14 cellular contexts compared by ENCODE assay signal in the genomic region with DNA sequence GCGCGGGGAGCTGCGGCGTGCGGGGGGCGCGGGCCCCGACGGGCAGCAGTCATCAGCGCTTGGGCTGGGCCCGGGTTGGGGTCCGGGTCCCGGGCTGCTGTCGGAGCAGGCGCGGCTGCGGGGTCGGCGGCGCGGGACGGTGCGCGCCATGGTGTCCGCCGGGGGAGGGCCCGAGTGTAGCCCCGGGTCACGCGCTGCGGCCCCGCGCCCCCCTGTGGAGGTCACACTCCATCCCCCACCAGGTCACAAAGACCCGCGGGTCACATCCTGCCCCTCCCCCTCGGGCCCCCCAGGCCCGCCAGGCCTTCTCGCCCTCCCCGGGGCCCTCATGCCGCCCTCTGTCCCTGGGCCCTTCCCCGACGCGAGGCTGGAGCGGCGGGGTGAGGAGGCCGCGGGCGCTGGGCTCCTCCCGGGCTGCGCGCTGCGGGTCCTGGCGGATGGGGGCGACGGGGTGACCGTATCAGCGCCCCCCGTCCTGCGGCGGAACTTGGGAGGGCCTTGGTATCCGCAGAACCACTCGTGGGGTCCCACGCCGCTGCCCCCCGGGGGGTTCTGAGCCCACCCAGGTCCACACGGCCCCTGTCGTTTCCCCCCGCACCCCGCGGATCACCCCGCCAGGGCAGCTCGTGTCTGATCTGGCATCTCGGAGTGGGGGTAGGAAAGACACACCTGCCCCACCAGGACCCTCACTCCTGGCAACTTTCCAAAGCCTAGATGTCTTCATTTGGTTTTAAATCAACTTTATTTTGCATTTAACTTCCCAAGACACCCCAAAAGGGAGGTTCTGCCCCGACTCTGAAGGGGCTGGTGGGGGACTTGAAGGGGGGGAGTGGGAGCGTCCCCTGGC. TPM values are rescaled to one million over a fixed set of nuclear protein-coding genes. Genes with fewer than 3 reads are reported as not detected.
DNase-seq lines count a peak whose midpoint lies in the region; TF ChIP-seq lines count a peak whose summit lies in the region.
"Had no signal": no experiment of that assay in that cellular context is flagged by ENCODE, and none has a peak within 500 bp of the region (broad histone marks: within the 10 kb centered on the region; RNA-seq: fewer than 3 reads in every experiment).

No MANE protein-coding gene starts in this region.

- no peak overlapping the region for H4K5ac ChIP-seq in mesendoderm (ENCODE audit: low read length)

- H3K56ac ChIP-seq in mesendoderm (ENCODE audit: low read length): peak overlapping the region; percentile 79

- H4K8ac ChIP-seq in mesendoderm (ENCODE audit: low read depth, low read length): no peak overlapping the region

- no peak overlapping the region for H3K4ac ChIP-seq in mesendoderm (ENCODE audit: low read depth, low read length)

- H3K4me3 ChIP-seq in KMS-11 (IDR thresholded peaks at IDR 0.05; ENCODE audit: insufficient read depth, low read depth, low read length) (no peak overlapping the region), mesendoderm (ENCODE audit: low read length) (no peak overlapping the region), stomach smooth muscle (ENCODE audit: low read length in 2 of 2) (peak overlapping the region; percentile 29 to 40)

- no peaks in the 10 kb centered on the region for H3K79me2 ChIP-seq in KMS-11 (ENCODE audit: insufficient read depth, low read depth)
- H3K79me2 ChIP-seq in mesendoderm (ENCODE audit: control insufficient read depth, insufficient read depth, low read length): no peaks in the 10 kb centered on the region

- DNase-seq in chondrocyte (ENCODE audit: low spot score): no peak
- no peak for DNase-seq in mesendoderm
- DNase-seq in GM13976 (ENCODE audit: low spot score): no peak
- no peak for DNase-seq in midbrain (lab: John Stamatoyannopoulos, UW)
- no peak for DNase-seq in activated naive CD4-positive, alpha-beta T cell treated with Interleukin-2 at 50 U/mL for 16 hours
- DNase-seq: CD4-positive, alpha-beta T cell; stimulated activated CD4-positive, alpha-beta T cell treated with anti-CD3 and anti-CD28 coated beads, Interleukin-4, amount 100 ng/mL, for 24 hours; stimulated activated naive B cell treated with anti-CD40 and anti-IgM and Interleukin-4, amounts not matched to agents 10 μg/mL and 1 μg/mL and 100 μg/mL, for 72 hours; T1000 had no signal

- H3K4me2 ChIP-seq in KMS-11 (peak overlapping the region; percentile 33; the same call in 1 of the 2 replicates), mesendoderm (ENCODE audit: low read length) (peak overlapping the region; percentile 61)

- H3K36me3 Mint-ChIP-seq in chondrocyte (ENCODE audit: low read depth): peaks cover 4% of the 10 kb centered on the region

- H4K20me1 ChIP-seq in KMS-11 (ENCODE audit: insufficient read depth): no peaks in the 10 kb centered on the region

- no peak overlapping the region for H3K27ac Mint-ChIP-seq in chondrocyte (ENCODE audit: unreplicated experiment)
- H3K27ac Mint-ChIP-seq: CD4-positive, alpha-beta T cell had no signal

- peaks cover 0 to 6% of the 10 kb centered on the region in 2 donors for H3K9me3 ChIP-seq in stomach smooth muscle (ENCODE audit: control insufficient read depth in 2 of 2, low read length in 2 of 2)

- peak overlapping the region; percentile 65 for H3K18ac ChIP-seq in mesendoderm (ENCODE audit: low read length)

- no peaks in the 10 kb centered on the region for H3K79me1 ChIP-seq in mesendoderm (ENCODE audit: low read length)

- no peaks in the 10 kb centered on the region for H3K36me3 ChIP-seq in KMS-11 (ENCODE audit: insufficient read depth)
- no peaks in the 10 kb centered on the region for H3K36me3 ChIP-seq in mesendoderm (ENCODE audit: control insufficient read depth, insufficient read depth, low read length)
- H3K36me3 ChIP-seq in stomach smooth muscle (ENCODE audit: control insufficient read depth in 2 of 2, insufficient read depth in 2 of 2, low read length in 2 of 2): no peaks in the 10 kb centered on the region

- H2BK15ac ChIP-seq in mesendoderm (replicated peaks; ENCODE audit: low read depth): no peak overlapping the region

- no peak overlapping the region for H3K23ac ChIP-seq in mesendoderm (ENCODE audit: low read length)

- no peak overlapping the region for H2BK120ac ChIP-seq in mesendoderm (ENCODE audit: low read depth, low read length)

- no peak overlapping the region for H3K9ac ChIP-seq in KMS-11
- peak overlapping the region; percentile 61 for H3K9ac ChIP-seq in mesendoderm (ENCODE audit: low read length)
- H3K9ac ChIP-seq in stomach smooth muscle (ENCODE audit: low read length in 2 of 2): no peak overlapping the region

- peak overlapping the region; percentile 44; the same call in 1 of the 2 replicates for H2AFZ ChIP-seq in KMS-11 (ENCODE audit: low read depth)

- no peaks in the 10 kb centered on the region for H3K4me1 ChIP-seq in KMS-11 (ENCODE audit: low read depth, poor library complexity, severe bottlenecking)
- no peaks in the 10 kb centered on the region for H3K4me1 ChIP-seq in mesendoderm (ENCODE audit: control insufficient read depth, low read depth, low read length)
- peaks cover 8% of the 10 kb centered on the region for H3K4me1 ChIP-seq in stomach smooth muscle (ENCODE audit: control insufficient read depth, insufficient read depth, low read length)

- peaks cover 5% of the 10 kb centered on the region for H3K9me3 Mint-ChIP-seq in chondrocyte (ENCODE audit: low read depth)
- H3K9me3 Mint-ChIP-seq: CD4-positive, alpha-beta T cell had no signal

- H3K27me3 Mint-ChIP-seq in chondrocyte (ENCODE audit: low read depth): no peaks in the 10 kb centered on the region

- H3K4me3 Mint-ChIP-seq in chondrocyte (ENCODE audit: unreplicated experiment): peak overlapping the region; percentile 63
- H3K4me3 Mint-ChIP-seq: CD4-positive, alpha-beta T cell had no signal

- H2BK5ac ChIP-seq in mesendoderm (ENCODE audit: low read length): no peak overlapping the region

- H3K27ac ChIP-seq in KMS-11 (no peak overlapping the region), mesendoderm (ENCODE audit: low read depth, low read length) (no peak overlapping the region), stomach smooth muscle (ENCODE audit: low read length) (no peak overlapping the region)
- H3K27ac ChIP-seq: epithelial cell of prostate had no signal

- H3K27me3 ChIP-seq in KMS-11 (ENCODE audit: insufficient read depth, low read depth) (no peaks in the 10 kb centered on the region), mesendoderm (ENCODE audit: insufficient read depth, low read length, poor library complexity) (no peaks in the 10 kb centered on the region), stomach smooth muscle (ENCODE audit: control insufficient read depth in 1 of 2, insufficient read depth in 2 of 2, low read length in 2 of 2) (peaks cover 25 to 31% of the 10 kb centered on the region in 2 donors)

- in situ Hi-C loops in GM13976 (cut with MboI; ENCODE audit: low sequenced_read_pairs, unreplicated experiment): no loop called here

- TF ChIP-seq CTCF in KMS-11 (conservative IDR thresholded peaks at IDR 0.05; ENCODE audit: low read depth, low read length): no peak
- no peak for TF ChIP-seq CTCF in chondrocyte (IDR thresholded peaks at IDR 0.05)
- no peak for TF ChIP-seq CTCF in GM13976 (IDR thresholded peaks at IDR 0.05; ENCODE audit: borderline replicate concordance, control extremely low read depth, extremely low read depth, insufficient read depth, missing control alignments)

- no CpG with 5 or more reads among the region's 75 CpGs for WGBS in mesendoderm (ENCODE audit: extremely low coverage, insufficient coverage, low lambda C conversion rate)

- H3K4me1 Mint-ChIP-seq in chondrocyte (ENCODE audit: low read depth): peaks cover 15% of the 10 kb centered on the region

- H2AK5ac ChIP-seq in mesendoderm (ENCODE audit: low read length): no peak overlapping the region

RNA-seq across cellular contexts. Expression of gene TTLL8, which starts 0.5 kb away (rescaled TPM):
- not detected in 3 replicates for total RNA-seq in chondrocyte
- not detected for polyA plus RNA-seq in mesendoderm (2013, experiment 1 of 2)
- not detected for polyA plus RNA-seq in mesendoderm (2013, experiment 2 of 2)
- total RNA-seq: CD4-positive, alpha-beta T cell; mesenteric fat pad; renal cortical epithelial cell had no signal

RNA-seq across cellular contexts. Expression of gene MLC1, which starts 26.7 kb away (rescaled TPM):
- total RNA-seq in chondrocyte: 0.38 to 0.77 TPM (median 0.50 TPM) in 3 replicates
- 0.03 TPM for polyA plus RNA-seq in mesendoderm (2013, experiment 1 of 2)
- polyA plus RNA-seq in mesendoderm (2013, experiment 2 of 2): not detected
- total RNA-seq: renal cortical epithelial cell had no signal

RNA-seq across cellular contexts. Expression of gene MOV10L1, which starts 31.2 kb away (rescaled TPM):
- total RNA-seq in chondrocyte: 0.51 to 1.1 TPM (median 1.1 TPM) in 3 replicates
- polyA plus RNA-seq in mesendoderm (2013, experiment 1 of 2): 0.07 TPM
- polyA plus RNA-seq in mesendoderm (2013, experiment 2 of 2): 0.06 TPM
- total RNA-seq: CD4-positive, alpha-beta T cell; renal cortical epithelial cell had no signal

RNA-seq across cellular contexts. Expression of gene IL17REL, which starts 46.0 kb away (rescaled TPM):
- 0.17 to 0.23 TPM in 2 of 3 replicates, not detected in the other for total RNA-seq in chondrocyte
- polyA plus RNA-seq in mesendoderm (2013, experiment 1 of 2): not detected
- polyA plus RNA-seq in mesendoderm (2013, experiment 2 of 2): not detected
- total RNA-seq: CD4-positive, alpha-beta T cell; mesenteric fat pad; renal cortical epithelial cell had no signal

Comparison
In these comparisons a context has a peak if more than half of its experiments do, and no peak if none do; other contexts are left out.
1. H3K4me3 ChIP-seq: peak in stomach smooth muscle (2 of 2); none in KMS-11 (single experiment) and mesendoderm (single experiment).